In genomic region chr5:135833961-135834638, GRCh38 we compare ENCODE assay signal across 9 cellular contexts. TPM values are rescaled to one million over a fixed set of nuclear protein-coding genes. Genes with fewer than 3 reads are reported as not detected.
DNase-seq lines count a peak whose midpoint lies in the region; ATAC-seq and TF ChIP-seq lines count a peak whose summit lies in the region.
"Had no signal": no experiment of that assay in that cellular context is flagged by ENCODE, and none has a peak within 500 bp of the region (broad histone marks: within the 10 kb centered on the region; RNA-seq: fewer than 3 reads in every experiment).

No MANE protein-coding gene starts in this region.

- H3K4me3 Mint-ChIP-seq in activated CD4-positive, alpha-beta T cell treated with anti-CD3 and anti-CD28 coated beads for 36 hours, result no peak overlapping the region

- H3K9me3 ChIP-seq in colonic mucosa (no peaks in the 10 kb centered on the region), mucosa of descending colon (no peaks in the 10 kb centered on the region), Karpas-422 (ENCODE audit: low read length) (no peaks in the 10 kb centered on the region)

- H3K27me3 Mint-ChIP-seq in activated CD4-positive, alpha-beta T cell treated with anti-CD3 and anti-CD28 coated beads for 36 hours, result peaks cover 63% of the 10 kb centered on the region

- no peak overlapping the region for H3K27ac ChIP-seq in colonic mucosa
- no peak overlapping the region for H3K27ac ChIP-seq in Karpas-422 (ENCODE audit: low read length)

- no peaks in the 10 kb centered on the region for H3K36me3 Mint-ChIP-seq in activated CD4-positive, alpha-beta T cell treated with anti-CD3 and anti-CD28 coated beads for 36 hours (ENCODE audit: low read depth)

- no peak for TF ChIP-seq CTCF in colonic mucosa (IDR thresholded peaks at IDR 0.05)
- peak; percentile 67 for TF ChIP-seq CTCF in mucosa of descending colon (IDR thresholded peaks at IDR 0.05)

- H4K20me1 ChIP-seq in Karpas-422 (ENCODE audit: insufficient read depth, low read depth, low read length), result no peaks in the 10 kb centered on the region

- H3K4me2 ChIP-seq in Karpas-422 (ENCODE audit: low read depth, low read length, poor library complexity, severe bottlenecking), result no peak overlapping the region

- intact Hi-C loops in activated CD4-positive, alpha-beta T cell treated with anti-CD3 and anti-CD28 coated beads for 36 hours (cut with DNase I, micrococcal nuclease), result no loop called here
- intact Hi-C loops in colonic mucosa (cut with DNase I) (loop anchor here (5.0 kb wide), 1 partner anchor 272 kb away; no protein-coding TSS in a partner anchor), mucosa of descending colon (cut with DNase I, micrococcal nuclease) (loop anchor here (5.0 to 10.0 kb wide), 2 partner anchors 272 to 369 kb away; no protein-coding TSS in a partner anchor)

- no peaks in the 10 kb centered on the region for H3K79me2 ChIP-seq in Karpas-422 (ENCODE audit: low read length)

- H3K4me1 ChIP-seq in colonic mucosa (no peaks in the 10 kb centered on the region), mucosa of descending colon (ENCODE audit: low read depth) (peaks cover 9% of the 10 kb centered on the region), Karpas-422 (ENCODE audit: low read length) (no peaks in the 10 kb centered on the region)

- H3K4me1 Mint-ChIP-seq in activated CD4-positive, alpha-beta T cell treated with anti-CD3 and anti-CD28 coated beads for 36 hours, result peaks cover 3% of the 10 kb centered on the region

- H3K36me3 ChIP-seq in colonic mucosa (no peaks in the 10 kb centered on the region), mucosa of descending colon (ENCODE audit: low read depth) (no peaks in the 10 kb centered on the region), Karpas-422 (ENCODE audit: insufficient read depth, low read length) (no peaks in the 10 kb centered on the region)

- H3K9me2 ChIP-seq in Karpas-422 (replicated peaks; ENCODE audit: insufficient read depth, low read length), result no peaks in the 10 kb centered on the region

- no peak for DNase-seq in activated CD4-positive, alpha-beta T cell treated with anti-CD3 and anti-CD28 coated beads for 36 hours
- no peak for DNase-seq in activated CD4-positive, alpha-beta T cell treated with anti-CD3 and anti-CD28 coated beads, Interleukin-2, amount 50 U/mL, for 4 hours
- DNase-seq in colonic mucosa (no peak), mucosa of descending colon (no peak), kidney glomerular epithelial cell (lab: John Stamatoyannopoulos, UW) (no peak), Karpas-422 (no peak)
- no peak for DNase-seq in central memory CD4-positive, alpha-beta T cell

- H3K27me3 ChIP-seq in colonic mucosa, result peaks cover 11% of the 10 kb centered on the region
- no peaks in the 10 kb centered on the region for H3K27me3 ChIP-seq in Karpas-422 (ENCODE audit: low read length)

- POLR2A ChIA-PET in activated CD4-positive, alpha-beta T cell treated with anti-CD3 and anti-CD28 coated beads for 36 hours (lab: Charles Lee), result no interaction called here

- H3K4me3 ChIP-seq in colonic mucosa (peak overlapping the region; percentile 64), mucosa of descending colon (no peak overlapping the region), Karpas-422 (ENCODE audit: low read length) (no peak overlapping the region)

- CTCF ChIA-PET in activated CD4-positive, alpha-beta T cell treated with anti-CD3 and anti-CD28 coated beads for 36 hours (lab: Charles Lee), result interaction anchor here (0.5 to 1.8 kb wide), 5 partner anchors 13 to 377 kb away, joined by 3 to 7 read pairs (median 3); no protein-coding TSS in a partner anchor

- H3K9ac ChIP-seq in colonic mucosa (ENCODE audit: low read depth in 2 of 2, low read length in 2 of 2) (peak overlapping the region; percentile 66 to 67), Karpas-422 (ENCODE audit: low read length) (no peak overlapping the region)

- H3K27ac Mint-ChIP-seq in activated CD4-positive, alpha-beta T cell treated with anti-CD3 and anti-CD28 coated beads for 36 hours, result no peak overlapping the region

- H3K9me3 Mint-ChIP-seq in activated CD4-positive, alpha-beta T cell treated with anti-CD3 and anti-CD28 coated beads for 36 hours (ENCODE audit: low read depth), result peaks cover 8% of the 10 kb centered on the region

- peak; percentile 30 for ATAC-seq in activated CD4-positive, alpha-beta T cell treated with anti-CD3 and anti-CD28 coated beads for 36 hours
- ATAC-seq in HG03175 (IDR thresholded peaks at IDR 0.05; ENCODE audit: unreplicated experiment) (peak; percentile 87), mucosa of descending colon (peak; percentile 18)

- no peak overlapping the region for H2AFZ ChIP-seq in Karpas-422 (ENCODE audit: low read length)

RNA-seq across cellular contexts. Expression of gene SLC25A48, which starts 0.4 kb away (rescaled TPM):
- not detected for total RNA-seq in activated CD4-positive, alpha-beta T cell treated with anti-CD3 and anti-CD28 coated beads for 36 hours
- 1 to 10 TPM; 4.1 to 6.0 TPM for total RNA-seq in colonic mucosa
- 1 to 10 TPM; 2.2 to 4.5 (median 3.3) TPM for total RNA-seq in mucosa of descending colon
- total RNA-seq in Karpas-422 (2014; rRNA removed; shearing (Covaris generic); ENCODE audit: low replicate concordance), result not detected in 2 replicates
- total RNA-seq: activated CD8-positive, alpha-beta memory T cell treated with anti-CD3 and anti-CD28 coated beads for 36 hours had no signal

Comparison
In these comparisons a context has a peak if more than half of its experiments do, and no peak if none do; other contexts are left out.
1. ATAC-seq: peak in every context shown above with its lines; median percentile 87 in HG03175; 30 in activated CD4-positive, alpha-beta T cell treated with anti-CD3 and anti-CD28 coated beads for 36 hours; 18 in mucosa of descending colon.
2. intact Hi-C loops: an anchor here in colonic mucosa (5.0 kb wide) and mucosa of descending colon (5.0 to 10.0 kb wide); none called in activated CD4-positive, alpha-beta T cell treated with anti-CD3 and anti-CD28 coated beads for 36 hours.